11 cellular contexts compared by ENCODE assay signal in genomic region chr5:95884021-95884333, GRCh38.
A peak's percentile ranks its signal among the peaks of the same experiment; 100 is the strongest.
DNase-seq lines count a peak whose midpoint lies in the region; ATAC-seq, FAIRE-seq and TF ChIP-seq lines count a peak whose summit lies in the region.
"Had no signal": no experiment of that assay in that cellular context is flagged by ENCODE, and none has a peak within 500 bp of the region (broad histone marks: within the 10 kb centered on the region; RNA-seq: fewer than 3 reads in every experiment).

No MANE protein-coding gene starts in this region.

- DNase-seq in left ventricle myocardium superior (no peak), cardiac septum (ENCODE audit: low spot score) (no peak), choroid plexus epithelial cell (ENCODE audit: low read depth) (peak; percentile 75), vagina (ENCODE audit: extremely low spot score in 2 of 2) (no peak), RCC 7860 (ENCODE audit: low spot score) (no peak), left lobe of liver (ENCODE audit: low spot score) (no peak)
- DNase-seq in activated T-cell treated with anti-CD3 and anti-CD28 coated beads, Interleukin-2, amount 50 U/mL, for 4 hours = no peak
- DNase-seq: activated CD8-positive, alpha-beta memory T cell treated with anti-CD3 and anti-CD28 coated beads, Interleukin-2, amount 50 U/mL, for 48 hours; foreskin melanocyte had no signal

- peak overlapping the region; percentile 38 for H3K27ac ChIP-seq in vagina

- H3K9me3 ChIP-seq in vagina = no peaks in the 10 kb centered on the region

- H3K4me3 Mint-ChIP-seq in activated T-cell treated with anti-CD3 and anti-CD28 coated beads, Interleukin-2, amount 50 U/mL, for 4 hours = no peak overlapping the region

- TF ChIP-seq CTCF in choroid plexus epithelial cell (conservative IDR thresholded peaks at IDR 0.05; ENCODE audit: low read depth, low read length) (no peak), vagina (IDR thresholded peaks at IDR 0.05) (no peak)

- H3K36me3 Mint-ChIP-seq in activated T-cell treated with anti-CD3 and anti-CD28 coated beads, Interleukin-2, amount 50 U/mL, for 4 hours (ENCODE audit: insufficient read depth) = peaks cover 7% of the 10 kb centered on the region

- no peaks in the 10 kb centered on the region for H3K27me3 ChIP-seq in vagina

- H3K36me3 ChIP-seq in vagina = peaks cover 0 to 3% of the 10 kb centered on the region in 2 donors

- no peak for TF ChIP-seq POLR2A in vagina (IDR thresholded peaks at IDR 0.05)

- H3K4me3 ChIP-seq in choroid plexus epithelial cell (ENCODE audit: low read depth, low read length) (no peak overlapping the region), vagina (no peak overlapping the region)

- peak; percentile 32 for ATAC-seq in left ventricle myocardium superior
- ATAC-seq in HG03103 (IDR thresholded peaks at IDR 0.05; ENCODE audit: low read depth, unreplicated experiment) = peak; percentile 42
- no peak for ATAC-seq in left lobe of liver
- ATAC-seq in activated T-cell treated with anti-CD3 and anti-CD28 coated beads, Interleukin-2, amount 50 U/mL, for 4 hours = no peak

- no peak for FAIRE-seq in RCC 7860 (lab: Jason Lieb, UNC)

- no peaks in the 10 kb centered on the region for H3K27me3 Mint-ChIP-seq in activated T-cell treated with anti-CD3 and anti-CD28 coated beads, Interleukin-2, amount 50 U/mL, for 4 hours (ENCODE audit: low read depth)

- peaks cover 3% of the 10 kb centered on the region for H3K4me1 Mint-ChIP-seq in activated T-cell treated with anti-CD3 and anti-CD28 coated beads, Interleukin-2, amount 50 U/mL, for 4 hours (ENCODE audit: low read depth)

- H3K4me1 ChIP-seq in vagina = peaks cover 38% of the 10 kb centered on the region

- H3K9me3 Mint-ChIP-seq in activated T-cell treated with anti-CD3 and anti-CD28 coated beads, Interleukin-2, amount 50 U/mL, for 4 hours = no peaks in the 10 kb centered on the region
- H3K9me3 Mint-ChIP-seq: CD14-positive monocyte had no signal

- intact Hi-C loops in left ventricle myocardium superior (cut with micrococcal nuclease) = no loop called here
- intact Hi-C loops in cardiac septum (cut with DNase I) = no loop called here
- intact Hi-C loops in vagina (cut with DNase I) = no loop called here

Comparison
In these comparisons a context has a peak if more than half of its experiments do, and no peak if none do; other contexts are left out.
1. ATAC-seq: peak in left ventricle myocardium superior (single experiment) and HG03103 (single experiment); none in left lobe of liver (single experiment) and activated T-cell treated with anti-CD3 and anti-CD28 coated beads, Interleukin-2, amount 50 U/mL, for 4 hours (0 of 2).